In the genomic region with DNA sequence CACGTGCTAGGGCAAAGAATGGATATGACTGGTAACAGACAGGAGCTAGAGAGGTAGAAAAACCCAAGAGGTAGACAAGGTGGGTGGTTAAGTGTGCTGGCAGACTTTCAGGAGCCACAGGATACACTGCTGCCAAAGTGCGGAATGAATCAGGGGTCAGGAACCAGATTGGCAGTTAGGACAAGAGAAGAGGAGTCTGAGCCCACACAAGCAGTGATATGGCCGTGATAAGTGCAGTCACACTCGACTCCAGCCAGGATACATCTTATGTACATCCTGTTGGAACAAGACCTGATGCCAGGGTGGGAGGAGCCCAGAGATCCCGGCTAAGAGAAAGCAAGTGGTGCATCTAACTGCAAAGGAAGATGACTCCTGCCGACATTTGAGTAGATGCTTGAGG, we compare ENCODE assay signal across 10 cellular contexts. TPM values are rescaled to one million over a fixed set of nuclear protein-coding genes. Genes with fewer than 3 reads are reported as not detected.
"Had no signal": no experiment of that assay in that cellular context is flagged by ENCODE, and none has a peak within 500 bp of the region (broad histone marks: within the 10 kb centered on the region; RNA-seq: fewer than 3 reads in every experiment).

No MANE protein-coding gene starts in this region.

- ATAC-seq: right lobe of liver had no signal

- H3K4me3 ChIP-seq: right lobe of liver, smooth muscle cell, upper lobe of right lung had no signal

- H3K27me3 ChIP-seq: upper lobe of right lung had no signal

- H3K27ac ChIP-seq: right lobe of liver, upper lobe of right lung had no signal

- H3K36me3 ChIP-seq: right lobe of liver, upper lobe of right lung had no signal

- H3K4me1 ChIP-seq: right lobe of liver had no signal

- DNase-seq: activated CD4-positive, alpha-beta T cell treated with anti-CD3 and anti-CD28 coated beads, Interleukin-2, amount 10 ng/mL, durations not matched to agents 7 days and 5 days; activated naive CD4-positive, alpha-beta T cell; anterior cingulate cortex; hippocampal formation; occipital lobe; right lobe of liver; stimulated activated naive CD8-positive, alpha-beta T cell treated with anti-CD3 and anti-CD28 coated beads, Interleukin-15, Interleukin-2, amounts not matched to agents 100 U/mL and 50 U/mL, for 24 hours; upper lobe of right lung had no signal

- H3K9me3 ChIP-seq: right lobe of liver, upper lobe of right lung had no signal

- H3K4me2 ChIP-seq: smooth muscle cell had no signal

RNA-seq across cellular contexts. Expression of a gene that starts 10.0 kb away (rescaled TPM):
- total RNA-seq: dermis microvascular lymphatic vessel endothelial cell had no signal
